ENCODE assay signal across 23 cellular contexts in the genomic region with DNA sequence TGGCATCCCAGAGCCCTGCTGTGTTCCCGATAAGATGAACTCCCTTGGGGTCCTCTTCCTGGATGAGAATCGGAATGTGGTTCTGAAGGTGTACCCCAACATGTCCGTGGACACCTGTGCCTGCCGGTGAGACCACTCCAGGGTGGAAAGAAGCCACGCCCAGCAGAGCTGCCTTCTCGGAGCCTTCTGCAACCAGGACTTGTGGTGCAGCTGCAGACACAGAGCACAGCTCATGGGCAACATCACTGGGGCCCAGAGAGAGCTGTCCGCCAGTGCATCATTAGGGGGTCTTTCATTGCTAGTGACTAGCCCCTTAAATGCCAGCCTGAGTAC. TPM values are rescaled to one million over a fixed set of nuclear protein-coding genes. Genes with fewer than 3 reads are reported as not detected.
"Had no signal": no experiment of that assay in that cellular context is flagged by ENCODE, and none has a peak within 500 bp of the region (broad histone marks: within the 10 kb centered on the region; RNA-seq: fewer than 3 reads in every experiment).

No MANE protein-coding gene starts in this region.

- H3K9me3 ChIP-seq: ascending aorta had no signal

- H3K4me1 Mint-ChIP-seq: activated B cell treated with CpG ODN at 0.5 μM for 24 hours had no signal

- H3K27me3 Mint-ChIP-seq: activated B cell treated with CpG ODN at 0.5 μM for 24 hours; activated CD4-positive, alpha-beta memory T cell treated with anti-CD3 and anti-CD28 coated beads for 36 hours; activated CD4-positive, alpha-beta T cell treated with anti-CD3 and anti-CD28 coated beads, Interleukin-2, amount 10 ng/mL, durations not matched to agents 24 days and 14 days; activated CD8-positive, alpha-beta memory T cell treated with anti-CD3 and anti-CD28 coated beads, Interleukin-2, amount 10 ng/mL, durations not matched to agents 7 days and 5 days; activated naive CD4-positive, alpha-beta T cell treated with anti-CD3 and anti-CD28 coated beads, Interleukin-2, amount 50 U/mL, for 24 hours; activated naive CD8-positive, alpha-beta T cell; activated naive CD8-positive, alpha-beta T cell treated with anti-CD3 and anti-CD28 coated beads, Interleukin-2, amount 10 ng/mL, durations not matched to agents 7 days and 5 days; activated naive CD8-positive, alpha-beta T cell treated with anti-CD3 and anti-CD28 coated beads, Interleukin-2, amount 50 U/mL, for 24 hours; activated T-cell treated with anti-CD3 and anti-CD28 coated beads, Interleukin-2, amount 50 U/mL, for 24 hours had no signal

- H3K36me3 Mint-ChIP-seq: activated CD4-positive, alpha-beta memory T cell treated with anti-CD3 and anti-CD28 coated beads for 36 hours; activated CD8-positive, alpha-beta memory T cell treated with anti-CD3 and anti-CD28 coated beads, Interleukin-2, amount 10 ng/mL, durations not matched to agents 7 days and 5 days; activated naive CD4-positive, alpha-beta T cell treated with anti-CD3 and anti-CD28 coated beads, Interleukin-2, amount 10 ng/mL, durations not matched to agents 7 days and 5 days; activated naive CD4-positive, alpha-beta T cell treated with anti-CD3 and anti-CD28 coated beads, Interleukin-2, amount 50 U/mL, for 24 hours; activated naive CD8-positive, alpha-beta T cell; activated naive CD8-positive, alpha-beta T cell treated with anti-CD3 and anti-CD28 coated beads, Interleukin-2, amount 10 ng/mL, durations not matched to agents 7 days and 5 days; brain had no signal

- H3K27me3 ChIP-seq: ascending aorta, cardiac muscle cell had no signal

- H3K4me3 Mint-ChIP-seq: activated B cell treated with CpG ODN at 0.5 μM for 24 hours; activated CD4-positive, alpha-beta memory T cell treated with anti-CD3 and anti-CD28 coated beads for 36 hours; activated CD8-positive, alpha-beta memory T cell treated with anti-CD3 and anti-CD28 coated beads, Interleukin-2, amount 10 ng/mL, durations not matched to agents 7 days and 5 days; activated naive CD8-positive, alpha-beta T cell treated with anti-CD3 and anti-CD28 coated beads, Interleukin-2, amount 50 U/mL, for 24 hours; activated T-cell treated with anti-CD3 and anti-CD28 coated beads, Interleukin-2, amount 50 U/mL, for 24 hours; brain; T-helper 1 cell treated with Interleukin-12 subunit alpha and Interleukin-12 subunit beta and Interleukin-4 antibody, amounts not matched to agents 30 μg/mL and 1 μg/mL, for 36 hours had no signal

- H3K4me3 ChIP-seq: ascending aorta, cardiac muscle cell had no signal

- H3K9me3 Mint-ChIP-seq: activated B cell treated with CpG ODN at 0.5 μM for 24 hours; activated CD4-positive, alpha-beta memory T cell treated with anti-CD3 and anti-CD28 coated beads for 36 hours; activated CD4-positive, alpha-beta T cell treated with anti-CD3 and anti-CD28 coated beads, Interleukin-2, amount 10 ng/mL, durations not matched to agents 24 days and 14 days; activated naive CD4-positive, alpha-beta T cell treated with anti-CD3 and anti-CD28 coated beads, Interleukin-2, amount 10 ng/mL, durations not matched to agents 7 days and 5 days; activated naive CD4-positive, alpha-beta T cell treated with anti-CD3 and anti-CD28 coated beads, Interleukin-2, amount 50 U/mL, for 24 hours; activated naive CD8-positive, alpha-beta T cell treated with anti-CD3 and anti-CD28 coated beads, Interleukin-2, amount 10 ng/mL, durations not matched to agents 7 days and 5 days; activated naive CD8-positive, alpha-beta T cell treated with anti-CD3 and anti-CD28 coated beads, Interleukin-2, amount 50 U/mL, for 24 hours; activated T-cell treated with anti-CD3 and anti-CD28 coated beads, Interleukin-2, amount 50 U/mL, for 24 hours; activated T-helper 2 cell treated with anti-CD3 and anti-CD28 coated beads, Interferon-gamma antibody, Interleukin-2, Interleukin-4, amounts not matched to agents 10 μg/mL and 5 μg/mL and 100 μg/mL, durations not matched to agents 14 hours and 24 hours and 36 hours; central memory CD8-positive, alpha-beta T cell; T-helper 1 cell treated with Interleukin-12 subunit alpha and Interleukin-12 subunit beta and Interleukin-4 antibody, amounts not matched to agents 30 μg/mL and 1 μg/mL, for 36 hours; T-helper 2 cell treated with Interferon-gamma antibody and Interleukin-4, amounts not matched to agents 5 μg/mL and 100 μg/mL, for 36 hours had no signal

- H3K36me3 ChIP-seq: ascending aorta, cardiac muscle cell had no signal

- FAIRE-seq: bronchial epithelial cell, TTC549 had no signal

- H3K27ac Mint-ChIP-seq: activated B cell treated with CpG ODN at 0.5 μM for 24 hours; activated naive CD8-positive, alpha-beta T cell treated with anti-CD3 and anti-CD28 coated beads, Interleukin-2, amount 50 U/mL, for 24 hours; T-helper 1 cell treated with Interleukin-12 subunit alpha and Interleukin-12 subunit beta and Interleukin-4 antibody, amounts not matched to agents 30 μg/mL and 1 μg/mL, for 36 hours had no signal

- H3K27ac ChIP-seq: ascending aorta, cardiac muscle cell, VCaP had no signal

RNA-seq across cellular contexts. Expression of a gene that starts 9.6 kb away (rescaled TPM):
- total RNA-seq: activated B cell treated with CpG ODN at 0.5 μM for 24 hours; activated CD4-positive, alpha-beta memory T cell treated with anti-CD3 and anti-CD28 coated beads for 36 hours; activated CD4-positive, alpha-beta T cell treated with anti-CD3 and anti-CD28 coated beads, Interleukin-2, amount 10 ng/mL, durations not matched to agents 24 days and 14 days; activated CD8-positive, alpha-beta memory T cell treated with anti-CD3 and anti-CD28 coated beads, Interleukin-2, amount 10 ng/mL, durations not matched to agents 7 days and 5 days; activated CD8-positive, alpha-beta T cell treated with anti-CD3 and anti-CD28 coated beads, Interleukin-2, amount 10 ng/mL, durations not matched to agents 7 days and 5 days; activated naive CD8-positive, alpha-beta T cell treated with anti-CD3 and anti-CD28 coated beads, Interleukin-2, amount 10 ng/mL, durations not matched to agents 7 days and 5 days; activated T-helper 2 cell treated with anti-CD3 and anti-CD28 coated beads, Interferon-gamma antibody, Interleukin-2, Interleukin-4, amounts not matched to agents 10 μg/mL and 5 μg/mL and 100 μg/mL, durations not matched to agents 14 hours and 24 hours and 36 hours; bronchial epithelial cell; chondrocyte had no signal
- polyA plus RNA-seq: adipose tissue had no signal

RNA-seq across cellular contexts. Expression of a gene that starts 12.6 kb away (rescaled TPM):
- total RNA-seq: activated B cell treated with CpG ODN at 0.5 μM for 24 hours; activated CD8-positive, alpha-beta T cell treated with anti-CD3 and anti-CD28 coated beads, Interleukin-2, amount 10 ng/mL, durations not matched to agents 7 days and 5 days; bronchial epithelial cell had no signal

RNA-seq across cellular contexts. Expression of a gene that starts 35.5 kb away (rescaled TPM):
- total RNA-seq: activated B cell treated with CpG ODN at 0.5 μM for 24 hours; activated CD4-positive, alpha-beta memory T cell treated with anti-CD3 and anti-CD28 coated beads for 36 hours; activated CD4-positive, alpha-beta T cell treated with anti-CD3 and anti-CD28 coated beads, Interleukin-2, amount 10 ng/mL, durations not matched to agents 24 days and 14 days; activated CD8-positive, alpha-beta memory T cell treated with anti-CD3 and anti-CD28 coated beads, Interleukin-2, amount 10 ng/mL, durations not matched to agents 7 days and 5 days; activated CD8-positive, alpha-beta T cell treated with anti-CD3 and anti-CD28 coated beads, Interleukin-2, amount 10 ng/mL, durations not matched to agents 7 days and 5 days; activated naive CD8-positive, alpha-beta T cell treated with anti-CD3 and anti-CD28 coated beads, Interleukin-2, amount 10 ng/mL, durations not matched to agents 7 days and 5 days; activated T-helper 2 cell treated with anti-CD3 and anti-CD28 coated beads, Interferon-gamma antibody, Interleukin-2, Interleukin-4, amounts not matched to agents 10 μg/mL and 5 μg/mL and 100 μg/mL, durations not matched to agents 14 hours and 24 hours and 36 hours; ascending aorta; bronchial epithelial cell; cardiac muscle cell; chondrocyte had no signal
- polyA plus RNA-seq: adipose tissue, cardiac muscle cell had no signal
